32 cellular contexts compared by ENCODE assay signal in genomic region chr3:66705071-66705470, GRCh38.
"Had no signal": no experiment of that assay in that cellular context is flagged by ENCODE, and none has a peak within 500 bp of the region (broad histone marks: within the 10 kb centered on the region; RNA-seq: fewer than 3 reads in every experiment).

No MANE protein-coding gene starts in this region.

- H3K9me3 Mint-ChIP-seq: activated B cell treated with CpG ODN at 0.5 μM for 24 hours; activated CD4-positive, alpha-beta memory T cell treated with anti-CD3 and anti-CD28 coated beads for 36 hours; activated CD4-positive, alpha-beta T cell treated with anti-CD3 and anti-CD28 coated beads, Interleukin-2, amount 10 ng/mL, durations not matched to agents 7 days and 5 days; activated CD8-positive, alpha-beta T cell treated with anti-CD3 and anti-CD28 coated beads for 36 hours; activated naive CD4-positive, alpha-beta T cell treated with anti-CD3 and anti-CD28 coated beads for 36 hours; activated naive CD4-positive, alpha-beta T cell treated with anti-CD3 and anti-CD28 coated beads, Interleukin-2, amount 50 U/mL, for 72 hours; activated naive CD8-positive, alpha-beta T cell treated with anti-CD3 and anti-CD28 coated beads for 36 hours; activated T-cell treated with anti-CD3 and anti-CD28 coated beads, Interleukin-2, amount 50 U/mL, for 4 hours; activated T-cell treated with anti-CD3 and anti-CD28 coated beads, Interleukin-2, amount 50 U/mL, for 72 hours; activated T-helper 1 cell treated with anti-CD3 and anti-CD28 coated beads, Interleukin-12 subunit alpha, Interleukin-12 subunit beta, Interleukin-2, Interleukin-4 antibody, amounts not matched to agents 30 ng/mL and 10 ng/mL and 1 ng/mL, durations not matched to agents 14 hours and 24 hours and 36 hours; activated T-helper 17 cell treated with anti-CD3 and anti-CD28 coated beads, Interleukin-2, amount 50 U/mL, for 72 hours; central memory CD8-positive, alpha-beta T cell; T-cell had no signal

- H3K27me3 Mint-ChIP-seq: activated CD4-positive, alpha-beta memory T cell treated with anti-CD3 and anti-CD28 coated beads for 36 hours; activated CD4-positive, alpha-beta T cell treated with anti-CD3 and anti-CD28 coated beads, Interleukin-2, amount 10 ng/mL, durations not matched to agents 7 days and 5 days had no signal

- H3K36me3 ChIP-seq: adrenal gland, cardiac muscle cell had no signal

- H3K4me1 Mint-ChIP-seq: activated B cell treated with CpG ODN at 0.5 μM for 24 hours; activated CD4-positive, alpha-beta T cell treated with anti-CD3 and anti-CD28 coated beads, Interleukin-2, amount 10 ng/mL, durations not matched to agents 7 days and 5 days; activated naive CD8-positive, alpha-beta T cell treated with anti-CD3 and anti-CD28 coated beads for 36 hours; activated T-helper 17 cell treated with anti-CD3 and anti-CD28 coated beads, Interleukin-2, amount 50 U/mL, for 72 hours; central memory CD8-positive, alpha-beta T cell; T-cell; T-helper 17 cell had no signal

- H3K4me3 Mint-ChIP-seq: activated B cell treated with CpG ODN at 0.5 μM for 24 hours; activated CD4-positive, alpha-beta memory T cell treated with anti-CD3 and anti-CD28 coated beads for 36 hours; activated CD4-positive, alpha-beta T cell treated with anti-CD3 and anti-CD28 coated beads, Interleukin-2, amount 10 ng/mL, durations not matched to agents 7 days and 5 days; activated CD8-positive, alpha-beta T cell treated with anti-CD3 and anti-CD28 coated beads for 36 hours; activated naive CD4-positive, alpha-beta T cell treated with anti-CD3 and anti-CD28 coated beads for 36 hours; activated naive CD8-positive, alpha-beta T cell treated with anti-CD3 and anti-CD28 coated beads for 36 hours; activated T-cell treated with anti-CD3 and anti-CD28 coated beads, Interleukin-2, amount 50 U/mL, for 4 hours; activated T-cell treated with anti-CD3 and anti-CD28 coated beads, Interleukin-2, amount 50 U/mL, for 72 hours; activated T-helper 1 cell treated with anti-CD3 and anti-CD28 coated beads, Interleukin-12 subunit alpha, Interleukin-12 subunit beta, Interleukin-2, Interleukin-4 antibody, amounts not matched to agents 30 ng/mL and 10 ng/mL and 1 ng/mL, durations not matched to agents 14 hours and 24 hours and 36 hours; activated T-helper 17 cell treated with anti-CD3 and anti-CD28 coated beads, Interleukin-2, amount 50 U/mL, for 72 hours; central memory CD8-positive, alpha-beta T cell; T-cell; T-helper 17 cell had no signal

- DNase-seq: activated B cell treated with CpG ODN at 0.5 μM for 24 hours; activated CD4-positive, alpha-beta memory T cell treated with anti-CD3 and anti-CD28 coated beads for 36 hours; activated CD4-positive, alpha-beta T cell treated with anti-CD3 and anti-CD28 coated beads for 4 hours; activated CD4-positive, alpha-beta T cell treated with anti-CD3 and anti-CD28 coated beads, Interleukin-2, amount 10 ng/mL, durations not matched to agents 7 days and 5 days; activated CD4-positive, CD25-positive, alpha-beta regulatory T cell treated with anti-CD3 and anti-CD28 coated beads, Interleukin-2, amount 50 U/mL, for 72 hours; activated CD8-positive, alpha-beta memory T cell treated with anti-CD3 and anti-CD28 coated beads, Interleukin-2, amount 50 U/mL, for 4 hours; activated CD8-positive, alpha-beta T cell treated with anti-CD3 and anti-CD28 coated beads for 36 hours; activated effector memory CD4-positive, alpha-beta T cell treated with anti-CD3 and anti-CD28 coated beads, Interleukin-2, amount 50 U/mL, for 16 hours; activated gamma-delta T cell treated with Interleukin-2 at 50 U/mL for 16 hours; activated naive CD4-positive, alpha-beta T cell; activated naive CD4-positive, alpha-beta T cell treated with anti-CD3 and anti-CD28 coated beads for 36 hours; activated naive CD4-positive, alpha-beta T cell treated with anti-CD3 and anti-CD28 coated beads, Interleukin-2, amount 50 U/mL, for 16 hours; activated naive CD8-positive, alpha-beta T cell treated with anti-CD3 and anti-CD28 coated beads for 36 hours; activated T-cell treated with anti-CD3 and anti-CD28 coated beads for 4 hours; activated T-cell treated with anti-CD3 and anti-CD28 coated beads, Interleukin-2, amount 50 U/mL, for 1 hour; activated T-cell treated with anti-CD3 and anti-CD28 coated beads, Interleukin-2, amount 50 U/mL, for 4 hours; activated T-cell treated with anti-CD3 and anti-CD28 coated beads, Interleukin-2, amount 50 U/mL, for 72 hours; adrenal gland; amniotic stem cell; aorta; body of pancreas; caudate nucleus; cerebellar nuclear complex; T-cell; T-helper 17 cell; T-helper 9 cell had no signal

- H3K27me3 ChIP-seq: adrenal gland, body of pancreas, cardiac muscle cell had no signal

- H3K9me3 ChIP-seq: adrenal gland, body of pancreas had no signal

- H3K27ac ChIP-seq: adrenal gland, body of pancreas, cardiac muscle cell, VCaP had no signal

- H3K4me1 ChIP-seq: adrenal gland, body of pancreas had no signal

- H3K4me3 ChIP-seq: adrenal gland, body of pancreas, cardiac muscle cell had no signal

- H3K27ac Mint-ChIP-seq: activated B cell treated with CpG ODN at 0.5 μM for 24 hours; activated CD4-positive, alpha-beta memory T cell treated with anti-CD3 and anti-CD28 coated beads for 36 hours; activated CD4-positive, alpha-beta T cell treated with anti-CD3 and anti-CD28 coated beads, Interleukin-2, amount 10 ng/mL, durations not matched to agents 7 days and 5 days; activated CD8-positive, alpha-beta T cell treated with anti-CD3 and anti-CD28 coated beads for 36 hours; activated naive CD4-positive, alpha-beta T cell treated with anti-CD3 and anti-CD28 coated beads for 36 hours; activated naive CD4-positive, alpha-beta T cell treated with anti-CD3 and anti-CD28 coated beads, Interleukin-2, amount 50 U/mL, for 72 hours; activated naive CD8-positive, alpha-beta T cell treated with anti-CD3 and anti-CD28 coated beads for 36 hours; activated T-cell treated with anti-CD3 and anti-CD28 coated beads, Interleukin-2, amount 50 U/mL, for 72 hours; activated T-helper 1 cell treated with anti-CD3 and anti-CD28 coated beads, Interleukin-12 subunit alpha, Interleukin-12 subunit beta, Interleukin-2, Interleukin-4 antibody, amounts not matched to agents 30 ng/mL and 10 ng/mL and 1 ng/mL, durations not matched to agents 14 hours and 24 hours and 36 hours; activated T-helper 17 cell treated with anti-CD3 and anti-CD28 coated beads, Interleukin-2, amount 50 U/mL, for 72 hours; T-cell; T-helper 17 cell had no signal

- H3K36me3 Mint-ChIP-seq: activated CD4-positive, alpha-beta memory T cell treated with anti-CD3 and anti-CD28 coated beads for 36 hours; activated naive CD4-positive, alpha-beta T cell treated with anti-CD3 and anti-CD28 coated beads, Interleukin-2, amount 50 U/mL, for 72 hours; activated naive CD8-positive, alpha-beta T cell treated with anti-CD3 and anti-CD28 coated beads for 36 hours; T-cell had no signal

- ATAC-seq: activated CD8-positive, alpha-beta T cell treated with anti-CD3 and anti-CD28 coated beads for 36 hours; activated naive CD4-positive, alpha-beta T cell treated with anti-CD3 and anti-CD28 coated beads, Interleukin-2, amount 50 U/mL, for 72 hours; activated T-cell treated with anti-CD3 and anti-CD28 coated beads, Interleukin-2, amount 50 U/mL, for 4 hours; activated T-cell treated with anti-CD3 and anti-CD28 coated beads, Interleukin-2, amount 50 U/mL, for 72 hours; activated T-helper 17 cell treated with anti-CD3 and anti-CD28 coated beads, Interleukin-2, amount 50 U/mL, for 72 hours; body of pancreas; T-cell; T-helper 17 cell had no signal
